27 cellular contexts compared by ENCODE assay signal in genomic region chr2:148752977-148753376, GRCh38.
DNase-seq lines count a peak whose midpoint lies in the region; ATAC-seq, FAIRE-seq and TF ChIP-seq lines count a peak whose summit lies in the region.
"Had no signal": no experiment of that assay in that cellular context is flagged by ENCODE, and none has a peak within 500 bp of the region (broad histone marks: within the 10 kb centered on the region; RNA-seq: fewer than 3 reads in every experiment).

No MANE protein-coding gene starts in this region.

- H3K14ac ChIP-seq in H9 (ENCODE audit: insufficient read depth, low read length) = no peak overlapping the region

- in situ Hi-C loops in K562 (cut with MboI) = no loop called here

- intact Hi-C loops in activated naive CD4-positive, alpha-beta T cell treated with anti-CD3 and anti-CD28 coated beads for 36 hours (cut with micrococcal nuclease) = no loop called here
- intact Hi-C loops in K562 (cut with micrococcal nuclease) = no loop called here

- CTCF ChIA-PET in activated naive CD4-positive, alpha-beta T cell treated with anti-CD3 and anti-CD28 coated beads for 36 hours (lab: Charles Lee) = no interaction called here
- CTCF ChIA-PET in A549 (lab: Yijun Ruan, JAX) = no interaction called here
- CTCF ChIA-PET in K562 (lab: Yijun Ruan, JAX; ENCODE audit: low intra/inter-chr PET ratio) = no interaction called here

- H4K20me1 ChIP-seq in H9 (ENCODE audit: control insufficient read depth, insufficient read depth, insufficient read length) (no peaks in the 10 kb centered on the region), K562 (replicated peaks; ENCODE audit: control insufficient read depth, insufficient read depth, low read length) (no peaks in the 10 kb centered on the region)

- FAIRE-seq in A549 (lab: Jason Lieb, UNC) = no peak
- no peak for FAIRE-seq in K562 (lab: Jason Lieb, UNC)
- FAIRE-seq: GM12892, GM18507 had no signal

- H3K27ac Mint-ChIP-seq in activated naive CD4-positive, alpha-beta T cell treated with anti-CD3 and anti-CD28 coated beads, Interleukin-2, amount 50 U/mL, for 24 hours = peak overlapping the region; percentile 5
- H3K27ac Mint-ChIP-seq in activated naive CD4-positive, alpha-beta T cell treated with anti-CD3 and anti-CD28 coated beads for 36 hours = no peak overlapping the region
- peak overlapping the region in 2 of 3 experiments; percentile 70 to 88; a peak in 3 of 7 replicates for H3K27ac Mint-ChIP-seq in H9
- H3K27ac Mint-ChIP-seq: CD4-positive, alpha-beta memory T cell; CD4-positive, CD25-positive, alpha-beta regulatory T cell; CD8-positive, alpha-beta memory T cell had no signal

- peaks cover 11% of the 10 kb centered on the region; the same call in 1 of the 3 replicates for H3K36me3 ChIP-seq in K562 (ENCODE audit: control insufficient read depth, insufficient read depth, low read length)
- H3K36me3 ChIP-seq: BE2C had no signal

- H2BK20ac ChIP-seq in H9 (ENCODE audit: low read depth, low read length, poor library complexity, severe bottlenecking) = no peak overlapping the region

- H3K27me3 ChIP-seq in H9 (ENCODE audit: insufficient read depth, low read length) = no peaks in the 10 kb centered on the region
- no peaks in the 10 kb centered on the region for H3K27me3 ChIP-seq in K562 (ENCODE audit: control insufficient read depth in 2 of 2, insufficient read depth in 2 of 2, low read length in 2 of 2)
- H3K27me3 ChIP-seq: BE2C, BLaER1 had no signal

- H3K23me2 ChIP-seq in H9 (ENCODE audit: insufficient read length, low read depth, low read length, poor library complexity, severe bottlenecking) = no peaks in the 10 kb centered on the region

- TF ChIP-seq EP300 in A549 (IDR thresholded peaks at IDR 0.05) (no peak), K562 (IDR thresholded peaks at IDR 0.05; ENCODE audit: low read length) (no peak)

- BruUV-seq in K562 (replicated peaks; lab: Mats Ljungman, UMichigan) = no TSS peak

- POLR2A ChIA-PET in A549 (lab: Yijun Ruan, JAX) (no interaction called here), K562 (lab: Yijun Ruan, JAX) (interaction anchor here (1.1 to 1.5 kb wide), 2 partner anchors 10 to 14 kb away, joined by 3 to 4 read pairs; no protein-coding TSS in a partner anchor)

- H2BK15ac ChIP-seq in H9 (ENCODE audit: low read depth, low read length) = no peak overlapping the region

- H3K79me1 ChIP-seq in H9 (ENCODE audit: insufficient read depth, low read depth, low read length, poor library complexity, severe bottlenecking) = no peaks in the 10 kb centered on the region

- H3K9me3 ChIP-seq in A549 = no peaks in the 10 kb centered on the region
- H3K9me3 ChIP-seq in H9 (ENCODE audit: control insufficient read depth, low read depth, low read length) = no peaks in the 10 kb centered on the region
- H3K9me3 ChIP-seq in K562 (replicated peaks; ENCODE audit: control insufficient read depth, insufficient read depth, low read depth, low read length) = no peaks in the 10 kb centered on the region
- H3K9me3 ChIP-seq: BE2C, BLaER1 had no signal

- peaks cover 6% of the 10 kb centered on the region; the same call in 2 of the 3 replicates for H3K4me1 ChIP-seq in A549
- H3K4me1 ChIP-seq in H9 (ENCODE audit: insufficient read depth, low read length) = peaks cover 7% of the 10 kb centered on the region; the same call in 1 of the 2 replicates
- H3K4me1 ChIP-seq in K562 (replicated peaks in 1 of 2; ENCODE audit: control insufficient read depth in 2 of 2, insufficient read depth in 2 of 2, low read length in 2 of 2) = no peaks in the 10 kb centered on the region
- H3K4me1 ChIP-seq: BE2C, BLaER1 had no signal

- 96% methylated on average over 3 of the region's 3 CpGs for WGBS in A549 (ENCODE audit: missing lambda C conversion rate)
- WGBS in H9 (ENCODE audit: extremely low coverage, insufficient read length, low lambda C conversion rate) = no CpG with 5 or more reads among the region's 3 CpGs
- WGBS in K562 (ENCODE audit: insufficient coverage, low coverage, missing lambda C conversion rate) = 77% methylated on average over 3 of the region's 3 CpGs

- H3K4me3 Mint-ChIP-seq in activated naive CD4-positive, alpha-beta T cell treated with anti-CD3 and anti-CD28 coated beads, Interleukin-2, amount 50 U/mL, for 24 hours = no peak overlapping the region
- H3K4me3 Mint-ChIP-seq in activated naive CD4-positive, alpha-beta T cell treated with anti-CD3 and anti-CD28 coated beads for 36 hours = no peak overlapping the region
- no peak overlapping the region for H3K4me3 Mint-ChIP-seq in H9
- H3K4me3 Mint-ChIP-seq: CD14-positive monocyte; CD4-positive, alpha-beta memory T cell; CD4-positive, CD25-positive, alpha-beta regulatory T cell; CD8-positive, alpha-beta memory T cell had no signal

- no peak overlapping the region for H4K91ac ChIP-seq in H9 (ENCODE audit: insufficient read length, low read depth, low read length)

- H3K27ac ChIP-seq in A549 = no peak overlapping the region
- H3K27ac ChIP-seq in H9 (ENCODE audit: insufficient read length, low read depth, low read length) = no peak overlapping the region
- H3K27ac ChIP-seq in K562 (ENCODE audit: extremely low read depth, low read depth, low read length) = no peak overlapping the region
- H3K27ac ChIP-seq: 22Rv1, BLaER1 had no signal

- no peak for TF ChIP-seq POLR2A in A549 (IDR thresholded peaks at IDR 0.05; ENCODE audit: low read length)
- TF ChIP-seq POLR2A in K562 (conservative IDR thresholded peaks at IDR 0.05) = no peak

- no peak overlapping the region for H3K4me2 ChIP-seq in A549
- H3K4me2 ChIP-seq in H9 (ENCODE audit: insufficient read depth, insufficient read length, low read length) = no peak overlapping the region
- no peak overlapping the region for H3K4me2 ChIP-seq in K562 (ENCODE audit: insufficient read depth, low read length)
- H3K4me2 ChIP-seq: BLaER1 had no signal

- H4K8ac ChIP-seq in H9 (replicated peaks; ENCODE audit: insufficient read length, low read depth, low read length) = no peak overlapping the region

- no peaks in the 10 kb centered on the region for H3K79me2 ChIP-seq in H9 (ENCODE audit: insufficient read depth, low read length)
- H3K79me2 ChIP-seq in K562 (ENCODE audit: control insufficient read depth, insufficient read depth, low read length) = no peaks in the 10 kb centered on the region

- no peak overlapping the region for H3K56ac ChIP-seq in H9 (ENCODE audit: insufficient read length, low read depth, low read length)

- no peak overlapping the region for H4K5ac ChIP-seq in H9 (ENCODE audit: insufficient read length, low read depth, low read length)

- H3K9ac ChIP-seq in H9 (ENCODE audit: extremely low read depth, insufficient read length, low read length) (no peak overlapping the region), K562 (ENCODE audit: insufficient read depth in 1 of 2, low read depth in 2 of 2, low read length in 2 of 2) (no peak overlapping the region)
- H3K9ac ChIP-seq: BLaER1 had no signal

- H3K23ac ChIP-seq in H9 (ENCODE audit: insufficient read length, low read depth, low read length) = no peak overlapping the region

- no peak overlapping the region for H2AK5ac ChIP-seq in H9 (ENCODE audit: insufficient read length, low read length)

- no peak overlapping the region for H3K18ac ChIP-seq in H9 (ENCODE audit: insufficient read length, low read depth, low read length)

- H3K4me3 ChIP-seq in A549 (no peak overlapping the region), K562 (no peak overlapping the region)
- H3K4me3 ChIP-seq: BLaER1, GM12878 had no signal

- DNase-seq in activated naive CD4-positive, alpha-beta T cell treated with anti-CD3 and anti-CD28 coated beads for 36 hours = no peak
- DNase-seq in A549 (ENCODE audit: low read depth in 1 of 2, low spot score in 1 of 2) = no peak
- no peak for DNase-seq in H9
- no peak for DNase-seq in K562 (ENCODE audit: extremely low read depth in 1 of 4, low spot score in 3 of 4)
- no peak for DNase-seq in anterior cingulate cortex (lab: John Stamatoyannopoulos, UW)
- DNase-seq in NCI-H2227 treated with DMSO at 0.1 percent for 48 hours (lab: John Stamatoyannopoulos, UW) = no peak
- DNase-seq: ACHN; BE2C; C1 segment of cervical spinal cord; CD4-positive, alpha-beta memory T cell; CD4-positive, CD25-positive, alpha-beta regulatory T cell; CD8-positive, alpha-beta memory T cell; COR-L47; DMS 273 treated with DMSO at 0.1 percent for 48 hours; DMS153; DMS53; DMS79; DND-41; EL; GDM1 had no signal

- H3K36me3 Mint-ChIP-seq in activated naive CD4-positive, alpha-beta T cell treated with anti-CD3 and anti-CD28 coated beads, Interleukin-2, amount 50 U/mL, for 24 hours = peaks cover 25% of the 10 kb centered on the region
- peaks cover 14% of the 10 kb centered on the region for H3K36me3 Mint-ChIP-seq in activated naive CD4-positive, alpha-beta T cell treated with anti-CD3 and anti-CD28 coated beads for 36 hours (ENCODE audit: low read depth)
- H3K36me3 Mint-ChIP-seq in H9 (ENCODE audit: insufficient read depth in 1 of 3, low read depth in 3 of 3) = peaks cover 2 to 7% (median 6%) of the 10 kb centered on the region in 3 experiments; a peak in 5 of 7 replicates

- no peak overlapping the region for H3K4ac ChIP-seq in H9 (ENCODE audit: low read depth, low read length)

- no peak for ATAC-seq in A549
- no peak for ATAC-seq in K562
- ATAC-seq: GM12878 had no signal

- no peak overlapping the region for H2BK5ac ChIP-seq in H9 (ENCODE audit: insufficient read length, low read length)

- no peak overlapping the region for H2BK120ac ChIP-seq in H9 (ENCODE audit: low read depth, low read length, poor library complexity, severe bottlenecking)

- H2AFZ ChIP-seq in H9 (ENCODE audit: low read length) (no peak overlapping the region), K562 (ENCODE audit: low read depth, low read length) (no peak overlapping the region)

- TF ChIP-seq RAD21 in A549 (conservative IDR thresholded peaks at IDR 0.05 in 1 of 2, IDR thresholded peaks at IDR 0.05 in 1 of 2) (no peak), K562 (CRISPR knock-in tag; conservative IDR thresholded peaks at IDR 0.05 in 1 of 2, IDR thresholded peaks at IDR 0.05 in 1 of 2) (no peak)

- H3T11ph ChIP-seq in H9 (ENCODE audit: low read length) = no peak overlapping the region

- TF ChIP-seq CTCF in A549 (IDR thresholded peaks at IDR 0.05) (no peak), H9 (conservative IDR thresholded peaks at IDR 0.05) (no peak), K562 (IDR thresholded peaks at IDR 0.05 in 2 of 3, conservative IDR thresholded peaks at IDR 0.05 in 1 of 3; ENCODE audit: insufficient read depth in 2 of 3, low read depth in 1 of 3, low read length in 3 of 3) (no peak)

- no peak overlapping the region for H2BK12ac ChIP-seq in H9 (ENCODE audit: insufficient read length, low read depth, low read length)

- H3K4me1 Mint-ChIP-seq in activated naive CD4-positive, alpha-beta T cell treated with anti-CD3 and anti-CD28 coated beads, Interleukin-2, amount 50 U/mL, for 24 hours = peaks cover 40% of the 10 kb centered on the region
- peaks cover 20% of the 10 kb centered on the region for H3K4me1 Mint-ChIP-seq in activated naive CD4-positive, alpha-beta T cell treated with anti-CD3 and anti-CD28 coated beads for 36 hours (ENCODE audit: low read depth)
- H3K4me1 Mint-ChIP-seq in H9 = peaks cover 40 to 45% of the 10 kb centered on the region in 2 experiments
- H3K4me1 Mint-ChIP-seq: CD14-positive monocyte had no signal

- H3K27me3 Mint-ChIP-seq in activated naive CD4-positive, alpha-beta T cell treated with anti-CD3 and anti-CD28 coated beads, Interleukin-2, amount 50 U/mL, for 24 hours = no peaks in the 10 kb centered on the region
- no peaks in the 10 kb centered on the region for H3K27me3 Mint-ChIP-seq in activated naive CD4-positive, alpha-beta T cell treated with anti-CD3 and anti-CD28 coated beads for 36 hours (ENCODE audit: low read depth)
- H3K27me3 Mint-ChIP-seq in H9 (ENCODE audit: low read depth) = no peaks in the 10 kb centered on the region
- H3K27me3 Mint-ChIP-seq: CD4-positive, alpha-beta memory T cell; CD4-positive, CD25-positive, alpha-beta regulatory T cell; CD8-positive, alpha-beta memory T cell had no signal

- H3K9me3 Mint-ChIP-seq in activated naive CD4-positive, alpha-beta T cell treated with anti-CD3 and anti-CD28 coated beads, Interleukin-2, amount 50 U/mL, for 24 hours = no peaks in the 10 kb centered on the region
- H3K9me3 Mint-ChIP-seq in activated naive CD4-positive, alpha-beta T cell treated with anti-CD3 and anti-CD28 coated beads for 36 hours = no peaks in the 10 kb centered on the region
- H3K9me3 Mint-ChIP-seq in H9 = no peaks in the 10 kb centered on the region
- H3K9me3 Mint-ChIP-seq: CD14-positive monocyte; CD4-positive, alpha-beta memory T cell; CD4-positive, CD25-positive, alpha-beta regulatory T cell; CD8-positive, alpha-beta memory T cell had no signal

- no peaks in the 10 kb centered on the region for H3K9me1 ChIP-seq in K562 (ENCODE audit: control insufficient read depth, insufficient read depth, low read length)
